In genomic region chr22:47023871-47024270, GRCh38 we compare ENCODE assay signal across 1 cellular context.
TF ChIP-seq lines count a peak whose summit lies in the region.

No MANE protein-coding gene starts in this region.

TF ChIP-seq in GM23338, 12 proteins besides CTCF, POLR2A, EP300 and RAD21 (continued from another document):
- TF ChIP-seq ETS1 (IDR thresholded peaks at IDR 0.05) (no peak), POLR2AphosphoS5 (IDR thresholded peaks at IDR 0.05; ENCODE audit: low read depth) (no peak)
